In the genomic region with DNA sequence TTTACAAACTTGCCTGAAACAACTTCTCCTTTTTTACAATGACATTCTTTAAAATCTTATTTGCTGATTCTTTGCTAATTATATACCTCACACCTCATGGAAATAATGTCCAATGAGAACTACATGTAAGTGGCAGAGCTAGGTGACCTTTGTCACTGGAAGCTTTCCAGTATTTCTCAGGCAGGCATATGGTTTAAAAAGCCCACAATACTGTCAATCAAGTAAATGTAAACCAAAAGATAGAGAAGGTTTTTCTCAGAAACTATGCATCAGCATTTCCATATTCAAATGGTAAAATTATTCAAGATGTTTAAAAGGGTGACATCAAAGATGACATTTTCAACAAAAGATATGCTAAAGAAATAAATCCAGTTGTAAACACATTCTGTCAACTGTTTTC, we compare ENCODE assay signal across 30 cellular contexts. TPM values are rescaled to one million over a fixed set of nuclear protein-coding genes. Genes with fewer than 3 reads are reported as not detected.
"Had no signal": no experiment of that assay in that cellular context is flagged by ENCODE, and none has a peak within 500 bp of the region (broad histone marks: within the 10 kb centered on the region; RNA-seq: fewer than 3 reads in every experiment).

No MANE protein-coding gene starts in this region.

- H3K36me3 ChIP-seq: esophagus squamous epithelium, heart right ventricle, left lung, lower lobe of right lung, spleen, thoracic aorta had no signal

- H3K9me3 ChIP-seq: esophagus squamous epithelium, left lung, lower lobe of right lung, thoracic aorta had no signal

- H3K9me3 Mint-ChIP-seq: activated CD4-positive, alpha-beta memory T cell treated with anti-CD3 and anti-CD28 coated beads, Interleukin-2, amount 10 ng/mL, durations not matched to agents 7 days and 5 days; activated CD4-positive, alpha-beta T cell treated with anti-CD3 and anti-CD28 coated beads, Interleukin-2, amount 10 ng/mL, durations not matched to agents 7 days and 5 days; activated naive CD8-positive, alpha-beta T cell treated with anti-CD3 and anti-CD28 coated beads, Interleukin-2, amount 50 U/mL, for 24 hours; activated T-helper 2 cell treated with anti-CD3 and anti-CD28 coated beads, Interferon-gamma antibody, Interleukin-2, Interleukin-4, amounts not matched to agents 10 μg/mL and 5 μg/mL and 100 μg/mL, durations not matched to agents 14 hours and 24 hours and 36 hours had no signal

- H3K27ac ChIP-seq: epithelial cell of prostate, esophagus squamous epithelium, heart right ventricle, left lung, lower lobe of right lung, spleen, thoracic aorta had no signal

- H3K4me1 ChIP-seq: esophagus squamous epithelium, heart right ventricle, left lung, lower lobe of right lung, spleen had no signal

- H3K4me3 ChIP-seq: esophagus squamous epithelium, heart right ventricle, left lung, lower lobe of right lung, spleen, thoracic aorta had no signal

- H3K27me3 ChIP-seq: esophagus squamous epithelium, heart right ventricle, left lung, spleen had no signal

- H3K4me1 Mint-ChIP-seq: activated CD4-positive, alpha-beta memory T cell treated with anti-CD3 and anti-CD28 coated beads, Interleukin-2, amount 10 ng/mL, durations not matched to agents 7 days and 5 days; activated CD4-positive, alpha-beta T cell treated with anti-CD3 and anti-CD28 coated beads, Interleukin-2, amount 10 ng/mL, durations not matched to agents 7 days and 5 days; activated naive CD4-positive, alpha-beta T cell treated with anti-CD3 and anti-CD28 coated beads, Interleukin-2, amount 50 U/mL, for 24 hours; central memory CD8-positive, alpha-beta T cell; natural killer cell had no signal

- DNase-seq: activated CD4-positive, alpha-beta memory T cell treated with anti-CD3 and anti-CD28 coated beads, Interleukin-2, amount 10 ng/mL, durations not matched to agents 7 days and 5 days; activated CD4-positive, alpha-beta T cell treated with anti-CD3 and anti-CD28 coated beads for 1 hour; activated CD4-positive, alpha-beta T cell treated with anti-CD3 and anti-CD28 coated beads, Interleukin-2, amount 10 ng/mL, durations not matched to agents 7 days and 5 days; activated CD8-positive, alpha-beta memory T cell treated with anti-CD3 and anti-CD28 coated beads, Interleukin-2, amount 50 U/mL, for 48 hours; activated naive CD8-positive, alpha-beta T cell treated with anti-CD3 and anti-CD28 coated beads, Interleukin-2, amount 50 U/mL, for 24 hours; activated T-cell treated with anti-CD3 and anti-CD28 coated beads, Interleukin-2, amount 50 U/mL, for 24 hours; amygdala; dermis blood vessel endothelial cell; effector CD4-positive, alpha-beta T cell; esophagus squamous epithelium; heart right ventricle; left lung; lower lobe of right lung; mesenchymal stem cell; natural killer cell; posterior cingulate gyrus; right cardiac atrium; spleen; trophoblast cell had no signal

- H3K27me3 Mint-ChIP-seq: activated CD4-positive, alpha-beta memory T cell treated with anti-CD3 and anti-CD28 coated beads, Interleukin-2, amount 10 ng/mL, durations not matched to agents 7 days and 5 days; activated CD4-positive, alpha-beta T cell treated with anti-CD3 and anti-CD28 coated beads, Interleukin-2, amount 10 ng/mL, durations not matched to agents 7 days and 5 days; activated naive CD8-positive, alpha-beta T cell treated with anti-CD3 and anti-CD28 coated beads, Interleukin-2, amount 50 U/mL, for 24 hours; activated T-cell treated with anti-CD3 and anti-CD28 coated beads, Interleukin-2, amount 50 U/mL, for 24 hours; central memory CD8-positive, alpha-beta T cell; stimulated activated naive CD8-positive, alpha-beta T cell treated with anti-CD3 and anti-CD28 coated beads, Interleukin-15, Interleukin-2, amounts not matched to agents 100 ng/mL and 50 ng/mL, for 24 hours had no signal

- ATAC-seq: activated naive CD8-positive, alpha-beta T cell treated with anti-CD3 and anti-CD28 coated beads, Interleukin-2, amount 50 U/mL, for 24 hours; heart right ventricle; left lung; lower lobe of right lung; natural killer cell; right cardiac atrium; WTC11 had no signal

- H3K27ac Mint-ChIP-seq: activated CD4-positive, alpha-beta memory T cell treated with anti-CD3 and anti-CD28 coated beads, Interleukin-2, amount 10 ng/mL, durations not matched to agents 7 days and 5 days; activated CD4-positive, alpha-beta T cell treated with anti-CD3 and anti-CD28 coated beads, Interleukin-2, amount 10 ng/mL, durations not matched to agents 7 days and 5 days; activated naive CD4-positive, alpha-beta T cell treated with anti-CD3 and anti-CD28 coated beads, Interleukin-2, amount 50 U/mL, for 24 hours; activated naive CD8-positive, alpha-beta T cell treated with anti-CD3 and anti-CD28 coated beads, Interleukin-2, amount 50 U/mL, for 24 hours; activated T-cell treated with anti-CD3 and anti-CD28 coated beads, Interleukin-2, amount 50 U/mL, for 24 hours; activated T-helper 2 cell treated with anti-CD3 and anti-CD28 coated beads, Interferon-gamma antibody, Interleukin-2, Interleukin-4, amounts not matched to agents 10 μg/mL and 5 μg/mL and 100 μg/mL, durations not matched to agents 14 hours and 24 hours and 36 hours; natural killer cell; stimulated activated naive CD8-positive, alpha-beta T cell treated with anti-CD3 and anti-CD28 coated beads, Interleukin-15, Interleukin-2, amounts not matched to agents 100 ng/mL and 50 ng/mL, for 24 hours; WTC11 had no signal

- H3K4me3 Mint-ChIP-seq: activated CD4-positive, alpha-beta memory T cell treated with anti-CD3 and anti-CD28 coated beads, Interleukin-2, amount 10 ng/mL, durations not matched to agents 7 days and 5 days; activated CD4-positive, alpha-beta T cell treated with anti-CD3 and anti-CD28 coated beads, Interleukin-2, amount 10 ng/mL, durations not matched to agents 7 days and 5 days; activated naive CD4-positive, alpha-beta T cell treated with anti-CD3 and anti-CD28 coated beads, Interleukin-2, amount 50 U/mL, for 24 hours; activated naive CD8-positive, alpha-beta T cell treated with anti-CD3 and anti-CD28 coated beads, Interleukin-2, amount 50 U/mL, for 24 hours; activated T-cell treated with anti-CD3 and anti-CD28 coated beads, Interleukin-2, amount 50 U/mL, for 24 hours; central memory CD8-positive, alpha-beta T cell; natural killer cell; stimulated activated naive CD8-positive, alpha-beta T cell treated with anti-CD3 and anti-CD28 coated beads, Interleukin-15, Interleukin-2, amounts not matched to agents 100 ng/mL and 50 ng/mL, for 24 hours; WTC11 had no signal

- H3K36me3 Mint-ChIP-seq: activated naive CD4-positive, alpha-beta T cell treated with anti-CD3 and anti-CD28 coated beads, Interleukin-2, amount 50 U/mL, for 24 hours; natural killer cell; WTC11 had no signal

RNA-seq across cellular contexts. Expression of gene STRIT1, which starts 10.1 kb away (rescaled TPM):
- total RNA-seq: activated CD4-positive, alpha-beta memory T cell treated with anti-CD3 and anti-CD28 coated beads, Interleukin-2, amount 10 ng/mL, durations not matched to agents 7 days and 5 days; activated CD4-positive, alpha-beta T cell treated with anti-CD3 and anti-CD28 coated beads, Interleukin-2, amount 10 ng/mL, durations not matched to agents 7 days and 5 days; activated T-helper 2 cell treated with anti-CD3 and anti-CD28 coated beads, Interferon-gamma antibody, Interleukin-2, Interleukin-4, amounts not matched to agents 10 μg/mL and 5 μg/mL and 100 μg/mL, durations not matched to agents 14 hours and 24 hours and 36 hours; bronchial epithelial cell; dermis blood vessel endothelial cell; esophagus squamous epithelium; glomerular endothelial cell; left lung; lower lobe of right lung; natural killer cell; osteoblast; spleen; subcutaneous adipose tissue; thoracic aorta had no signal
